16 cellular contexts compared by ENCODE assay signal in the genomic region with DNA sequence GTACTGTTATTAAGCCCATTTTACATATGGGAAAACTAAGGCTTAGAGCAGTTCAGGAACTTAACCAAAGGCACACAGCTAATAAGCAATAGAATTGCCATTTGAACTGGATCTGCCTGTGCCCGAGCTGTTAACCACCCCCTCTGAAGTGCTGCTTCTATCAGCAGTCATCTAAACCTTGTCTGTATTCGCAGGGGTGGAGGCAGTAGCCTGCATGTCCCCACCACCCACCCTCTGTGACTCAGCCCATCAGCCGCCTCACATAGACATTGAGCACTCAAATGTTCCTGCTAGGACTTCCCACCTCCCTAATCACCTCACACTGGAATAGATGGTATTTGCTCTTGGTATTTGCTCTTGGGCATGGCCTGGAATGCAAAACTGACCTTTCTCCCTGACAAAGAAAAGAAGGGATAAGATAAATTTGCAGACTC. TPM values are rescaled to one million over a fixed set of nuclear protein-coding genes. Genes with fewer than 3 reads are reported as not detected.
DNase-seq lines count a peak whose midpoint lies in the region; ATAC-seq, FAIRE-seq and TF ChIP-seq lines count a peak whose summit lies in the region.
"Had no signal": no experiment of that assay in that cellular context is flagged by ENCODE, and none has a peak within 500 bp of the region (broad histone marks: within the 10 kb centered on the region; RNA-seq: fewer than 3 reads in every experiment).

No MANE protein-coding gene starts in this region.

- WGBS in H1 (ENCODE audit: extremely low coverage in 1 of 2, insufficient coverage in 1 of 2, insufficient read length in 1 of 2, insufficient replicate concordance in 2 of 2, low coverage in 1 of 2, low lambda C conversion rate in 2 of 2, missing lambda C conversion rate in 1 of 2), 2 experiments: 100% methylated on average over 3 of the region's 3 CpGs; no CpG with 5 or more reads in 1 of the 2 experiments
- 16% methylated on average over 3 of the region's 3 CpGs for WGBS in right lobe of liver (ENCODE audit: insufficient coverage, low coverage, low lambda C conversion rate, missing lambda C conversion rate)

- H3K18ac ChIP-seq in H1 (ENCODE audit: extremely low read depth, low read length): no peak overlapping the region

- ATAC-seq in right lobe of liver: peak; percentile 84 to 88 (median 88)
- no peak for ATAC-seq in HG03097 (IDR thresholded peaks at IDR 0.05; ENCODE audit: low FRiP score, unreplicated experiment)
- ATAC-seq in GM21576 (IDR thresholded peaks at IDR 0.05; ENCODE audit: unreplicated experiment): no peak
- ATAC-seq: activated CD4-positive, alpha-beta T cell treated with anti-CD3 and anti-CD28 coated beads for 36 hours; stimulated activated memory B cell treated with anti-CD40 and anti-IgM and Interleukin-4, amounts not matched to agents 10 μg/mL and 1 μg/mL and 100 μg/mL, for 72 hours had no signal

- H4K91ac ChIP-seq in H1 (replicated peaks; ENCODE audit: insufficient read length, low read length): no peak overlapping the region

- no peak overlapping the region for H3K14ac ChIP-seq in H1 (ENCODE audit: insufficient read length)

- no peak overlapping the region for H2BK5ac ChIP-seq in H1 (ENCODE audit: low read depth, low read length)

- H3K9me3 ChIP-seq in PC-9 (ENCODE audit: insufficient read depth, low read depth): no peaks in the 10 kb centered on the region
- no peaks in the 10 kb centered on the region for H3K9me3 ChIP-seq in H1 (ENCODE audit: insufficient read depth in 2 of 2, low read depth in 1 of 2, low read length in 1 of 2)
- no peaks in the 10 kb centered on the region for H3K9me3 ChIP-seq in right lobe of liver

- H3K56ac ChIP-seq in H1 (replicated peaks; ENCODE audit: insufficient read length, low read depth, low read length): no peak overlapping the region

- no peaks in the 10 kb centered on the region for H3K36me3 ChIP-seq in PC-9 (ENCODE audit: low read depth)
- H3K36me3 ChIP-seq in H1 (ENCODE audit: control insufficient read depth in 2 of 4, insufficient read depth in 4 of 4, low read length in 3 of 4): peaks cover 0 to 5% (median 1%) of the 10 kb centered on the region in 4 experiments; a peak in 2 of 8 replicates
- no peaks in the 10 kb centered on the region for H3K36me3 ChIP-seq in right lobe of liver

- H3F3A ChIP-seq in PC-9 (ENCODE audit: insufficient read depth, low read depth): peaks cover 10% of the 10 kb centered on the region; the same call in 1 of the 2 replicates

- H2BK20ac ChIP-seq in H1 (ENCODE audit: low read length): no peak overlapping the region

- H2AK5ac ChIP-seq in H1 (ENCODE audit: low read depth, low read length): no peak overlapping the region

- H3K27ac ChIP-seq in PC-9 (no peak overlapping the region), H1 (ENCODE audit: low read depth, low read length) (no peak overlapping the region), right lobe of liver (no peak overlapping the region)

- CTCF ChIA-PET in PC-9 (lab: Charles Lee) (no interaction called here), H1 (lab: Charles Lee; ENCODE audit: partially characterized antibody) (interaction anchor here (1.4 kb wide), 1 partner anchor 9 kb away, joined by 3 read pairs; no protein-coding TSS in a partner anchor)

- FAIRE-seq in H1 (lab: Jason Lieb, UNC): no peak
- FAIRE-seq: GM18507 had no signal

- no peak overlapping the region for H3K4me3 ChIP-seq in PC-9
- H3K4me3 ChIP-seq in H1 (ENCODE audit: extremely low read depth in 1 of 4, insufficient read depth in 2 of 4, low read depth in 3 of 4, low read length in 4 of 4): no peak overlapping the region
- no peak overlapping the region for H3K4me3 ChIP-seq in right lobe of liver

- H4K20me1 ChIP-seq in PC-9 (ENCODE audit: insufficient read depth): no peaks in the 10 kb centered on the region
- H4K20me1 ChIP-seq in H1 (replicated peaks in 1 of 2; ENCODE audit: control insufficient read depth in 1 of 2, insufficient read depth in 2 of 2, low read length in 2 of 2): no peaks in the 10 kb centered on the region

- no peaks in the 10 kb centered on the region for H3K9me2 ChIP-seq in PC-9 (ENCODE audit: insufficient read depth)

- POLR2A ChIA-PET in PC-9 (lab: Charles Lee; ENCODE audit: unreplicated experiment): no interaction called here
- POLR2A ChIA-PET in H1 (lab: Charles Lee; ENCODE audit: partially characterized antibody): interaction anchor here (1.3 kb wide), 1 partner anchor 16 kb away, joined by 3 read pairs; no protein-coding TSS in a partner anchor

- BruUV-seq in PC-9 (replicated peaks; lab: Mats Ljungman, UMichigan): no TSS peak

- H3K23me2 ChIP-seq in H1 (ENCODE audit: low read depth, low read length): no peaks in the 10 kb centered on the region

- H2AFZ ChIP-seq in PC-9 (no peak overlapping the region), H1 (ENCODE audit: low read length) (no peak overlapping the region)

- no peak overlapping the region for H2BK12ac ChIP-seq in H1 (ENCODE audit: low read depth, low read length)

- no peak overlapping the region for H3K4ac ChIP-seq in H1 (replicated peaks; ENCODE audit: insufficient read length, low read depth, low read length)

- no peak for TF ChIP-seq RAD21 in H1 (IDR thresholded peaks at IDR 0.05 in 1 of 2, conservative IDR thresholded peaks at IDR 0.05 in 1 of 2; ENCODE audit: low read depth in 2 of 2, low read length in 2 of 2)

- no peaks in the 10 kb centered on the region for H3K79me1 ChIP-seq in H1 (ENCODE audit: low read depth, low read length)

- TF ChIP-seq CTCF in PC-9 (conservative IDR thresholded peaks at IDR 0.05) (no peak), H1 (IDR thresholded peaks at IDR 0.05; ENCODE audit: control extremely low read depth in 1 of 3, insufficient read depth in 1 of 3, low read depth in 1 of 3, low read length in 3 of 3) (no peak), right lobe of liver (IDR thresholded peaks at IDR 0.05) (no peak)

- no peaks in the 10 kb centered on the region for H3K79me2 ChIP-seq in PC-9 (ENCODE audit: low read depth)
- no peaks in the 10 kb centered on the region for H3K79me2 ChIP-seq in H1 (ENCODE audit: control insufficient read depth in 1 of 2, insufficient read depth in 2 of 2, low read length in 2 of 2)

- TF ChIP-seq POLR2A in H1 (IDR thresholded peaks at IDR 0.05; ENCODE audit: control extremely low read depth in 1 of 2, low read depth in 2 of 2, low read length in 2 of 2): no peak
- no peak for TF ChIP-seq POLR2A in right lobe of liver (IDR thresholded peaks at IDR 0.05)

- peaks cover 35% of the 10 kb centered on the region for H3K4me1 ChIP-seq in PC-9 (replicated peaks; ENCODE audit: insufficient read depth)
- H3K4me1 ChIP-seq in H1 (replicated peaks in 1 of 4; ENCODE audit: control insufficient read depth in 3 of 4, insufficient read depth in 4 of 4, low read length in 3 of 4): no peaks in the 10 kb centered on the region
- H3K4me1 ChIP-seq in right lobe of liver: peaks cover 0 to 22% (median 4%) of the 10 kb centered on the region in 4 donors

- intact Hi-C loops in PC-9 (cut with micrococcal nuclease; ENCODE audit: unreplicated experiment): no loop called here
- intact Hi-C loops in right lobe of liver (cut with DNase I): no loop called here

- no peak overlapping the region for H2BK120ac ChIP-seq in H1 (replicated peaks; ENCODE audit: low read depth, low read length)

- H3K9ac ChIP-seq in H1 (replicated peaks in 1 of 4; ENCODE audit: extremely low read depth in 1 of 4, low read depth in 3 of 4, low read length in 3 of 4): no peak overlapping the region

- no peak overlapping the region for H4K5ac ChIP-seq in H1 (ENCODE audit: insufficient read length, low read depth, low read length)

- no peak overlapping the region for H4K8ac ChIP-seq in H1 (ENCODE audit: extremely low read depth, insufficient read depth, low read length)

- peak; percentile 81 for DNase-seq in Daoy (ENCODE audit: low read depth)
- DNase-seq in PC-9: peak; percentile 58 to 62
- DNase-seq in H1 (ENCODE audit: low read depth in 1 of 2, low spot score in 2 of 2): no peak
- peak in 1 of 3 donors; percentile 66 for DNase-seq in right lobe of liver
- DNase-seq in KG1 (lab: John Stamatoyannopoulos, UW): no peak
- DNase-seq in GM19240 (ENCODE audit: insufficient read length, low spot score): no peak
- DNase-seq: activated CD4-positive, alpha-beta T cell treated with anti-CD3 and anti-CD28 coated beads for 36 hours; activated effector memory CD4-positive, alpha-beta T cell treated with anti-CD3 and anti-CD28 coated beads, Interleukin-2, amount 50 U/mL, for 16 hours; AML-193; immature natural killer cell; NCI-H1105 treated with DMSO at 0.1 percent for 48 hours; SW 1271 had no signal

- TF ChIP-seq EP300 in H1 (IDR thresholded peaks at IDR 0.05; ENCODE audit: borderline replicate concordance in 1 of 2, low read depth in 2 of 2, low read length in 2 of 2): no peak

- no peak overlapping the region for H3K23ac ChIP-seq in H1 (ENCODE audit: insufficient read length)

- H3K4me2 ChIP-seq in PC-9 (peak overlapping the region; percentile 11; the same call in 1 of the 2 replicates), H1 (ENCODE audit: insufficient read depth in 1 of 2, low read depth in 2 of 2, low read length in 2 of 2) (no peak overlapping the region)

- H2BK15ac ChIP-seq in H1 (ENCODE audit: low read length): no peak overlapping the region

- H3K27me3 ChIP-seq in PC-9 (ENCODE audit: insufficient read depth, low read depth): no peaks in the 10 kb centered on the region
- no peaks in the 10 kb centered on the region for H3K27me3 ChIP-seq in H1 (replicated peaks in 1 of 4; ENCODE audit: control insufficient read depth in 3 of 4, extremely low read depth in 1 of 4, insufficient read depth in 3 of 4, low read length in 3 of 4)
- H3K27me3 ChIP-seq in right lobe of liver: no peaks in the 10 kb centered on the region

TF ChIP-seq in H1, 55 proteins besides CTCF, POLR2A, EP300 and RAD21:
- TF ChIP-seq TEAD4 (IDR thresholded peaks at IDR 0.05; ENCODE audit: low read depth, low read length): 0 out of 2 replicates have a peak, but pooled peaks have one; percentile 23
- TF ChIP-seq BCL11A (IDR thresholded peaks at IDR 0.05; ENCODE audit: low read depth in 2 of 2, low read length in 2 of 2): no peak

RNA-seq across cellular contexts. Expression of a gene that starts 16.2 kb away (rescaled TPM):
- 44.6 and 46.5 TPM in 2 replicates for total RNA-seq in Daoy (2014; rRNA removed; shearing (Covaris generic))
- total RNA-seq in PC-9 (2021): 11.5 and 13.9 TPM in 2 replicates
- total RNA-seq in H1 (2021; fragmentation: NEBNext Ultra II Directional; extraction: Animal tissue kit (Norgen Biotek cat#: 25700)): 30.0 and 30.2 TPM in 2 replicates
- polyA plus RNA-seq in H1 (2011; rRNA removed): 40.1 and 51.0 TPM in 2 replicates
- 47.2 TPM for polyA plus RNA-seq in H1 (2011; cell fraction: cytosol; rRNA removed)
- 32.6 TPM for polyA plus RNA-seq in H1 (2011; cell fraction: nucleus; rRNA removed)
- 22.0 to 30.0 TPM (median 28.4 TPM) in 4 replicates for polyA plus RNA-seq in H1 (2012, experiment 1 of 2)
- polyA plus RNA-seq in H1 (2012, experiment 2 of 2): 26.0 TPM
- 18.9 TPM for polyA plus RNA-seq in H1 (2013, experiment 1 of 2)
- polyA plus RNA-seq in H1 (2013, experiment 2 of 2): 19.7 TPM
- 40.5 and 47.6 TPM in 2 replicates for polyA minus RNA-seq in H1 (2011; rRNA and poly(A)+ RNA removed)
- 23.2 TPM for polyA minus RNA-seq in H1 (2011; cell fraction: cytosol; rRNA and poly(A)+ RNA removed)
- 25.2 TPM for polyA minus RNA-seq in H1 (2011; cell fraction: nucleus; rRNA and poly(A)+ RNA removed)
- total RNA-seq in right lobe of liver: 10 to 100 TPM in 2 of 6 experiments, 1 to 10 TPM in 4; 3.0 to 16.9 (median 5.5) TPM
- total RNA-seq: activated CD4-positive, alpha-beta T cell treated with anti-CD3 and anti-CD28 coated beads for 36 hours had no signal

Comparison
In these comparisons a context has a peak if more than half of its experiments do, and no peak if none do; other contexts are left out.
1. DNase-seq: peak in Daoy (single experiment) and PC-9 (2 of 2); none in H1 (0 of 2), KG1 (single experiment) and GM19240 (single experiment).
2. ATAC-seq: peak in right lobe of liver (4 of 4); none in HG03097 (single experiment) and GM21576 (single experiment).